In the genomic region with DNA sequence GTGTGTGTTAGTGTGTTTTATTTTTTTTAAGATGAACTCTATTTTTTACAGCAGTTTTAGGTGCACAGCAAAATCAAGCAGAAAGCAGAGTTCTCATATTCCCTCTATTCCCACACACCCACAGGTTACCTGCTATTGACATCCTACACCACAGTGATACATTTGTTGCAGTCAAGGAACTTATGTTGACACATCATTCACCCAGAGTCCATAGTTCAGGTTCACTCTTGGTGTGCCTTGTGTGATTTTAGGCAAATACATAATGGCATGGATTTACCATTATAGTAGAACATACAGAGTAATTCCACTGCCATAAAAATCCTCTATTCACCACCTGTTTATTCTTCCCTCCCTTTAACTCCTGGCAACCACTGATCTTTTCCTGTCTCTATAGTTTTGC, we compare ENCODE assay signal across 20 cellular contexts. TPM values are rescaled to one million over a fixed set of nuclear protein-coding genes. Genes with fewer than 3 reads are reported as not detected.
DNase-seq lines count a peak whose midpoint lies in the region; ATAC-seq, FAIRE-seq and TF ChIP-seq lines count a peak whose summit lies in the region.
"Had no signal": no experiment of that assay in that cellular context is flagged by ENCODE, and none has a peak within 500 bp of the region (broad histone marks: within the 10 kb centered on the region; RNA-seq: fewer than 3 reads in every experiment).

No MANE protein-coding gene starts in this region.

- H3K27ac Mint-ChIP-seq in progenitor cell of endocrine pancreas, result peak overlapping the region; percentile 92
- H3K27ac Mint-ChIP-seq in activated CD8-positive, alpha-beta memory T cell treated with anti-CD3 and anti-CD28 coated beads, Interleukin-2, amount 10 ng/mL, durations not matched to agents 7 days and 5 days, result no peak overlapping the region
- H3K27ac Mint-ChIP-seq: CD8-positive, alpha-beta T cell had no signal

- peak; percentile 41 for FAIRE-seq in GM18507 (lab: Jason Lieb, UNC)
- FAIRE-seq: D721Med, RCC 7860 had no signal

- ATAC-seq in left colon (peak; percentile 96), HG02798 (IDR thresholded peaks at IDR 0.05; ENCODE audit: poor library complexity, unreplicated experiment) (no peak)
- no peak for ATAC-seq in activated CD8-positive, alpha-beta memory T cell treated with anti-CD3 and anti-CD28 coated beads, Interleukin-2, amount 10 ng/mL, durations not matched to agents 7 days and 5 days
- ATAC-seq: CD8-positive, alpha-beta T cell; Right ventricle myocardium inferior had no signal

- H3K36me3 Mint-ChIP-seq in progenitor cell of endocrine pancreas (ENCODE audit: insufficient read depth), result peaks cover 2% of the 10 kb centered on the region
- H3K36me3 Mint-ChIP-seq in activated CD8-positive, alpha-beta memory T cell treated with anti-CD3 and anti-CD28 coated beads, Interleukin-2, amount 10 ng/mL, durations not matched to agents 7 days and 5 days, result peaks cover 4% of the 10 kb centered on the region

- TF ChIP-seq CTCF in progenitor cell of endocrine pancreas (IDR thresholded peaks at IDR 0.05; ENCODE audit: unreplicated experiment) (no peak), WERI-Rb-1 (IDR thresholded peaks at IDR 0.05; ENCODE audit: low read depth, low read length) (no peak)

- DNase-seq in GM18507 (ENCODE audit: extremely low spot score, insufficient read length, low read depth), result no peak
- DNase-seq in NCI-H2081 treated with DMSO at 0.1 percent for 48 hours (lab: John Stamatoyannopoulos, UW), result peak; percentile 52
- DNase-seq in left colon, result peak in 1 of 2 donors; percentile 29
- DNase-seq in progenitor cell of endocrine pancreas (ENCODE audit: low spot score, unreplicated experiment), result no peak
- DNase-seq in activated CD8-positive, alpha-beta memory T cell treated with anti-CD3 and anti-CD28 coated beads, Interleukin-2, amount 10 ng/mL, durations not matched to agents 7 days and 5 days, result no peak
- no peak for DNase-seq in DMS79 treated with DMSO at 0.1 percent for 48 hours (lab: John Stamatoyannopoulos, UW)
- DNase-seq in WERI-Rb-1, result no peak
- DNase-seq: CD8-positive, alpha-beta T cell; GDM1; GM23248; NCI-H1105; NCI-H1694; NCI-H345; SW 1271 had no signal

- no peaks in the 10 kb centered on the region for H3K27me3 Mint-ChIP-seq in progenitor cell of endocrine pancreas
- H3K27me3 Mint-ChIP-seq in activated CD8-positive, alpha-beta memory T cell treated with anti-CD3 and anti-CD28 coated beads, Interleukin-2, amount 10 ng/mL, durations not matched to agents 7 days and 5 days, result no peaks in the 10 kb centered on the region

- H3K4me3 ChIP-seq in WERI-Rb-1 (ENCODE audit: low read depth, low read length), result no peak overlapping the region
- H3K4me3 ChIP-seq: BLaER1 treated with 17β-estradiol and CSF1 and Interleukin-3, amounts not matched to agents 10 nM and 100 nM; GM23248; HAP-1 had no signal

- H3K9me3 Mint-ChIP-seq in progenitor cell of endocrine pancreas (ENCODE audit: low read depth), result peaks cover 7% of the 10 kb centered on the region
- H3K9me3 Mint-ChIP-seq in activated CD8-positive, alpha-beta memory T cell treated with anti-CD3 and anti-CD28 coated beads, Interleukin-2, amount 10 ng/mL, durations not matched to agents 7 days and 5 days (ENCODE audit: low read depth), result no peaks in the 10 kb centered on the region
- H3K9me3 Mint-ChIP-seq: CD8-positive, alpha-beta T cell had no signal

- CTCF ChIA-PET in activated CD8-positive, alpha-beta memory T cell treated with anti-CD3 and anti-CD28 coated beads, Interleukin-2, amount 10 ng/mL, durations not matched to agents 7 days and 5 days (lab: Charles Lee), result no interaction called here

- H3K4me1 Mint-ChIP-seq in progenitor cell of endocrine pancreas (ENCODE audit: low read depth), result peaks cover 40% of the 10 kb centered on the region
- H3K4me1 Mint-ChIP-seq in activated CD8-positive, alpha-beta memory T cell treated with anti-CD3 and anti-CD28 coated beads, Interleukin-2, amount 10 ng/mL, durations not matched to agents 7 days and 5 days, result no peaks in the 10 kb centered on the region

- no peaks in the 10 kb centered on the region for H3K27me3 ChIP-seq in WERI-Rb-1 (ENCODE audit: insufficient read depth, low read depth, severe bottlenecking)

- H3K4me3 Mint-ChIP-seq in progenitor cell of endocrine pancreas (ENCODE audit: low read depth), result peak overlapping the region; percentile 46
- no peak overlapping the region for H3K4me3 Mint-ChIP-seq in activated CD8-positive, alpha-beta memory T cell treated with anti-CD3 and anti-CD28 coated beads, Interleukin-2, amount 10 ng/mL, durations not matched to agents 7 days and 5 days
- H3K4me3 Mint-ChIP-seq: CD8-positive, alpha-beta T cell had no signal

- intact Hi-C loops in left colon (cut with DNase I, micrococcal nuclease), result no loop called here

- H3K9me3 ChIP-seq in WERI-Rb-1 (ENCODE audit: severe bottlenecking), result no peaks in the 10 kb centered on the region
- H3K9me3 ChIP-seq: HAP-1 had no signal

- H3K27ac ChIP-seq in WERI-Rb-1, result no peak overlapping the region
- H3K27ac ChIP-seq: BLaER1 treated with 17β-estradiol and CSF1 and Interleukin-3, amounts not matched to agents 10 nM and 100 nM; GM23248 had no signal

- H3K36me3 ChIP-seq in WERI-Rb-1, result no peaks in the 10 kb centered on the region
- H3K36me3 ChIP-seq: HAP-1 had no signal

RNA-seq across cellular contexts. Expression of a gene that starts 28.7 kb away (rescaled TPM):
- total RNA-seq in left colon (10 to 100 TPM; 29.6 to 31.5 TPM), progenitor cell of endocrine pancreas (29.7 and 30.0 TPM in 2 replicates)
- total RNA-seq in activated CD8-positive, alpha-beta memory T cell treated with anti-CD3 and anti-CD28 coated beads, Interleukin-2, amount 10 ng/mL, durations not matched to agents 7 days and 5 days, result 10 to 100 TPM in 1 of 2 experiments, 1 to 10 TPM in 1; 7.9 to 14.4 TPM
